ENCODE assay signal across 1 cellular context in the genomic region with DNA sequence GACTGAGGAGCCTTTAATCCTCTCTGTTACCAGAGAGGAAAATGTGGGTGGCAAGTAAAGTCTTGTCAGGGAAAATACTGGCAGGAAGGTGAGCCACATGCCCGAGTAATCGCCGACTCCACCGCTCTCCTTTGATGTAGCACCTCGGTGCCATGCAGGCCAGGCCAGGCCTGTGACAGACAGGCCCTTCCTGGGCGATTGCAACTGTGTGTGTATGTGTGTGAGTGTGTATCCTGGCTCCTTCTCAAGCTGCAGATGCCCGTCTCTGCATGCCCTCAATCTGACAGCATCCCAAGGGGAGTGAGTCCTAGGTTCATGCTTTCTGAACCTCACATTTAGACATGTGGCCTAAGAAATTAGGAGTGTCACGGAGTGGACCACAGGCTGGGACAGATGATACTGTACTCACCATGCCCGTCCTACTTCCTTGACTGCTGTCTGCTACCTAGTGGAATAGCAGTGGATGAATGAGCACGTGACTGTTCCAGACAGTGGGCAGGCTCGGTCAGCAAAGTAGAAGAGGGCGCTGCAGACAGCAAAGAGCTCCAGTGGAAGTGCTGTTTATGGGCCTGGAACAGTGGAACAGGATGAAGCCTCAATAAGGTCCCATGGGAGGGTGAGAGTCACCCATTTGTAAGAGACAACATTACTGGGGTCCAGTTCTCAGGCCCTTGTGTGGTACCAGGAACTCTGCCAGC.
TF ChIP-seq lines count a peak whose summit lies in the region.

No MANE protein-coding gene starts in this region.

TF ChIP-seq in GM23338, 12 proteins besides CTCF, POLR2A, EP300 and RAD21 (continued from another document):
- TF ChIP-seq, protein P1, sequence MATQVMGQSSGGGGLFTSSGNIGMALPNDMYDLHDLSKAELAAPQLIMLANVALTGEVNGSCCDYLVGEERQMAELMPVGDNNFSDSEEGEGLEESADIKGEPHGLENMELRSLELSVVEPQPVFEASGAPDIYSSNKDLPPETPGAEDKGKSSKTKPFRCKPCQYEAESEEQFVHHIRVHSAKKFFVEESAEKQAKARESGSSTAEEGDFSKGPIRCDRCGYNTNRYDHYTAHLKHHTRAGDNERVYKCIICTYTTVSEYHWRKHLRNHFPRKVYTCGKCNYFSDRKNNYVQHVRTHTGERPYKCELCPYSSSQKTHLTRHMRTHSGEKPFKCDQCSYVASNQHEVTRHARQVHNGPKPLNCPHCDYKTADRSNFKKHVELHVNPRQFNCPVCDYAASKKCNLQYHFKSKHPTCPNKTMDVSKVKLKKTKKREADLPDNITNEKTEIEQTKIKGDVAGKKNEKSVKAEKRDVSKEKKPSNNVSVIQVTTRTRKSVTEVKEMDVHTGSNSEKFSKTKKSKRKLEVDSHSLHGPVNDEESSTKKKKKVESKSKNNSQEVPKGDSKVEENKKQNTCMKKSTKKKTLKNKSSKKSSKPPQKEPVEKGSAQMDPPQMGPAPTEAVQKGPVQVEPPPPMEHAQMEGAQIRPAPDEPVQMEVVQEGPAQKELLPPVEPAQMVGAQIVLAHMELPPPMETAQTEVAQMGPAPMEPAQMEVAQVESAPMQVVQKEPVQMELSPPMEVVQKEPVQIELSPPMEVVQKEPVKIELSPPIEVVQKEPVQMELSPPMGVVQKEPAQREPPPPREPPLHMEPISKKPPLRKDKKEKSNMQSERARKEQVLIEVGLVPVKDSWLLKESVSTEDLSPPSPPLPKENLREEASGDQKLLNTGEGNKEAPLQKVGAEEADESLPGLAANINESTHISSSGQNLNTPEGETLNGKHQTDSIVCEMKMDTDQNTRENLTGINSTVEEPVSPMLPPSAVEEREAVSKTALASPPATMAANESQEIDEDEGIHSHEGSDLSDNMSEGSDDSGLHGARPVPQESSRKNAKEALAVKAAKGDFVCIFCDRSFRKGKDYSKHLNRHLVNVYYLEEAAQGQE (IDR thresholded peaks at IDR 0.05; ENCODE audit: unreplicated experiment) = no peak
- TF ChIP-seq, protein P2, sequence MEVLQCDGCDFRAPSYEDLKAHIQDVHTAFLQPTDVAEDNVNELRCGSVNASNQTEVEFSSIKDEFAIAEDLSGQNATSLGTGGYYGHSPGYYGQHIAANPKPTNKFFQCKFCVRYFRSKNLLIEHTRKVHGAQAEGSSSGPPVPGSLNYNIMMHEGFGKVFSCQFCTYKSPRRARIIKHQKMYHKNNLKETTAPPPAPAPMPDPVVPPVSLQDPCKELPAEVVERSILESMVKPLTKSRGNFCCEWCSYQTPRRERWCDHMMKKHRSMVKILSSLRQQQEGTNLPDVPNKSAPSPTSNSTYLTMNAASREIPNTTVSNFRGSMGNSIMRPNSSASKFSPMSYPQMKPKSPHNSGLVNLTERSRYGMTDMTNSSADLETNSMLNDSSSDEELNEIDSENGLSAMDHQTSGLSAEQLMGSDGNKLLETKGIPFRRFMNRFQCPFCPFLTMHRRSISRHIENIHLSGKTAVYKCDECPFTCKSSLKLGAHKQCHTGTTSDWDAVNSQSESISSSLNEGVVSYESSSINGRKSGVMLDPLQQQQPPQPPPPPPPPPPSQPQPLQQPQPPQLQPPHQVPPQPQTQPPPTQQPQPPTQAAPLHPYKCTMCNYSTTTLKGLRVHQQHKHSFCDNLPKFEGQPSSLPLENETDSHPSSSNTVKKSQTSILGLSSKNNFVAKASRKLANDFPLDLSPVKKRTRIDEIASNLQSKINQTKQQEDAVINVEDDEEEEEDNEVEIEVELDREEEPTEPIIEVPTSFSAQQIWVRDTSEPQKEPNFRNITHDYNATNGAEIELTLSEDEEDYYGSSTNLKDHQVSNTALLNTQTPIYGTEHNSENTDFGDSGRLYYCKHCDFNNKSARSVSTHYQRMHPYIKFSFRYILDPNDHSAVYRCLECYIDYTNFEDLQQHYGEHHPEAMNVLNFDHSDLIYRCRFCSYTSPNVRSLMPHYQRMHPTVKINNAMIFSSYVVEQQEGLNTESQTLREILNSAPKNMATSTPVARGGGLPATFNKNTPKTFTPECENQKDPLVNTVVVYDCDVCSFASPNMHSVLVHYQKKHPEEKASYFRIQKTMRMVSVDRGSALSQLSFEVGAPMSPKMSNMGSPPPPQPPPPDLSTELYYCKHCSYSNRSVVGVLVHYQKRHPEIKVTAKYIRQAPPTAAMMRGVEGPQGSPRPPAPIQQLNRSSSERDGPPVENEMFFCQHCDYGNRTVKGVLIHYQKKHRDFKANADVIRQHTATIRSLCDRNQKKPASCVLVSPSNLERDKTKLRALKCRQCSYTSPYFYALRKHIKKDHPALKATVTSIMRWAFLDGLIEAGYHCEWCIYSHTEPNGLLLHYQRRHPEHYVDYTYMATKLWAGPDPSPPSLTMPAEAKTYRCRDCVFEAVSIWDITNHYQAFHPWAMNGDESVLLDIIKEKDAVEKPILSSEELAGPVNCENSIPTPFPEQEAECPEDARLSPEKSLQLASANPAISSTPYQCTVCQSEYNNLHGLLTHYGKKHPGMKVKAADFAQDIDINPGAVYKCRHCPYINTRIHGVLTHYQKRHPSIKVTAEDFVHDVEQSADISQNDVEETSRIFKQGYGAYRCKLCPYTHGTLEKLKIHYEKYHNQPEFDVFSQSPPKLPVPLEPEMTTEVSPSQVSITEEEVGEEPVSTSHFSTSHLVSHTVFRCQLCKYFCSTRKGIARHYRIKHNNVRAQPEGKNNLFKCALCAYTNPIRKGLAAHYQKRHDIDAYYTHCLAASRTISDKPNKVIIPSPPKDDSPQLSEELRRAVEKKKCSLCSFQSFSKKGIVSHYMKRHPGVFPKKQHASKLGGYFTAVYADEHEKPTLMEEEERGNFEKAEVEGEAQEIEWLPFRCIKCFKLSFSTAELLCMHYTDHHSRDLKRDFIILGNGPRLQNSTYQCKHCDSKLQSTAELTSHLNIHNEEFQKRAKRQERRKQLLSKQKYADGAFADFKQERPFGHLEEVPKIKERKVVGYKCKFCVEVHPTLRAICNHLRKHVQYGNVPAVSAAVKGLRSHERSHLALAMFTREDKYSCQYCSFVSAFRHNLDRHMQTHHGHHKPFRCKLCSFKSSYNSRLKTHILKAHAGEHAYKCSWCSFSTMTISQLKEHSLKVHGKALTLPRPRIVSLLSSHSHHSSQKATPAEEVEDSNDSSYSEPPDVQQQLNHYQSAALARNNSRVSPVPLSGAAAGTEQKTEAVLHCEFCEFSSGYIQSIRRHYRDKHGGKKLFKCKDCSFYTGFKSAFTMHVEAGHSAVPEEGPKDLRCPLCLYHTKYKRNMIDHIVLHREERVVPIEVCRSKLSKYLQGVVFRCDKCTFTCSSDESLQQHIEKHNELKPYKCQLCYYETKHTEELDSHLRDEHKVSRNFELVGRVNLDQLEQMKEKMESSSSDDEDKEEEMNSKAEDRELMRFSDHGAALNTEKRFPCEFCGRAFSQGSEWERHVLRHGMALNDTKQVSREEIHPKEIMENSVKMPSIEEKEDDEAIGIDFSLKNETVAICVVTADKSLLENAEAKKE (CRISPR knock-in tag; IDR thresholded peaks at IDR 0.05) = no peak
- TF ChIP-seq CREB1 (CRISPR knock-in tag; IDR thresholded peaks at IDR 0.05; ENCODE audit: low read depth) = no peak
- TF ChIP-seq EZH2 (IDR thresholded peaks at IDR 0.05; ENCODE audit: low read depth, unreplicated experiment) = no peak
- no peak for TF ChIP-seq ETS1 (IDR thresholded peaks at IDR 0.05)
